ENCODE assay signal across 31 cellular contexts in genomic region chr22:30731658-30732057, GRCh38.
"Had no signal": no experiment of that assay in that cellular context is flagged by ENCODE, and none has a peak within 500 bp of the region (broad histone marks: within the 10 kb centered on the region; RNA-seq: fewer than 3 reads in every experiment).

No MANE protein-coding gene starts in this region.

- H3K9me3 Mint-ChIP-seq: activated CD4-positive, alpha-beta memory T cell treated with anti-CD3 and anti-CD28 coated beads for 36 hours; activated CD4-positive, alpha-beta T cell treated with anti-CD3 and anti-CD28 coated beads, Interleukin-2, amount 10 ng/mL, durations not matched to agents 7 days and 5 days; activated naive CD4-positive, alpha-beta T cell treated with anti-CD3 and anti-CD28 coated beads, Interleukin-2, amount 50 U/mL, for 72 hours; activated naive CD8-positive, alpha-beta T cell treated with anti-CD3 and anti-CD28 coated beads, Interleukin-2, amount 50 U/mL, for 24 hours; activated T-cell treated with anti-CD3 and anti-CD28 coated beads, Interleukin-2, amount 50 U/mL, for 4 hours; activated T-helper 17 cell treated with anti-CD3 and anti-CD28 coated beads, Interleukin-2, amount 50 U/mL, for 72 hours; T-cell had no signal

- H3K27me3 ChIP-seq: ascending aorta, body of pancreas had no signal

- ATAC-seq: activated naive CD4-positive, alpha-beta T cell treated with anti-CD3 and anti-CD28 coated beads, Interleukin-2, amount 50 U/mL, for 72 hours; activated naive CD8-positive, alpha-beta T cell treated with anti-CD3 and anti-CD28 coated beads, Interleukin-2, amount 50 U/mL, for 24 hours; activated T-cell treated with anti-CD3 and anti-CD28 coated beads, Interleukin-2, amount 50 U/mL, for 4 hours; activated T-helper 17 cell treated with anti-CD3 and anti-CD28 coated beads, Interleukin-2, amount 50 U/mL, for 72 hours; body of pancreas; Panc1; Right ventricle myocardium inferior; T-cell had no signal

- H3K27ac Mint-ChIP-seq: activated CD4-positive, alpha-beta memory T cell treated with anti-CD3 and anti-CD28 coated beads for 36 hours; activated CD4-positive, alpha-beta T cell treated with anti-CD3 and anti-CD28 coated beads, Interleukin-2, amount 10 ng/mL, durations not matched to agents 7 days and 5 days; activated naive CD8-positive, alpha-beta T cell treated with anti-CD3 and anti-CD28 coated beads, Interleukin-2, amount 50 U/mL, for 24 hours; activated T-helper 17 cell treated with anti-CD3 and anti-CD28 coated beads, Interleukin-2, amount 50 U/mL, for 72 hours; T-cell had no signal

- H3K4me3 Mint-ChIP-seq: activated CD4-positive, alpha-beta memory T cell treated with anti-CD3 and anti-CD28 coated beads for 36 hours; activated CD4-positive, alpha-beta T cell treated with anti-CD3 and anti-CD28 coated beads, Interleukin-2, amount 10 ng/mL, durations not matched to agents 7 days and 5 days; activated naive CD8-positive, alpha-beta T cell treated with anti-CD3 and anti-CD28 coated beads, Interleukin-2, amount 50 U/mL, for 24 hours; activated T-cell treated with anti-CD3 and anti-CD28 coated beads, Interleukin-2, amount 50 U/mL, for 4 hours; activated T-helper 17 cell treated with anti-CD3 and anti-CD28 coated beads, Interleukin-2, amount 50 U/mL, for 72 hours; T-cell had no signal

- H3K4me1 Mint-ChIP-seq: activated CD4-positive, alpha-beta T cell treated with anti-CD3 and anti-CD28 coated beads, Interleukin-2, amount 10 ng/mL, durations not matched to agents 7 days and 5 days; activated naive CD8-positive, alpha-beta T cell treated with anti-CD3 and anti-CD28 coated beads, Interleukin-2, amount 50 U/mL, for 24 hours; activated T-helper 17 cell treated with anti-CD3 and anti-CD28 coated beads, Interleukin-2, amount 50 U/mL, for 72 hours; T-cell had no signal

- H3K27me3 Mint-ChIP-seq: activated CD4-positive, alpha-beta memory T cell treated with anti-CD3 and anti-CD28 coated beads for 36 hours; activated CD4-positive, alpha-beta T cell treated with anti-CD3 and anti-CD28 coated beads, Interleukin-2, amount 10 ng/mL, durations not matched to agents 7 days and 5 days; activated T-helper 17 cell treated with anti-CD3 and anti-CD28 coated beads, Interleukin-2, amount 50 U/mL, for 72 hours had no signal

- DNase-seq: activated CD4-positive, alpha-beta memory T cell treated with anti-CD3 and anti-CD28 coated beads for 36 hours; activated CD4-positive, alpha-beta T cell treated with anti-CD3 and anti-CD28 coated beads, Interleukin-2, amount 10 ng/mL, durations not matched to agents 7 days and 5 days; activated CD4-positive, CD25-positive, alpha-beta regulatory T cell; activated CD8-positive, alpha-beta memory T cell treated with anti-CD3 and anti-CD28 coated beads for 24 hours; activated naive CD8-positive, alpha-beta T cell treated with anti-CD3 and anti-CD28 coated beads, Interleukin-2, amount 50 U/mL, for 24 hours; activated T-cell treated with anti-CD3 and anti-CD28 coated beads, Interleukin-2, amount 50 U/mL, for 4 hours; amniotic stem cell; body of pancreas; central memory CD4-positive, alpha-beta T cell; Kasumi-1; KBM-7; NCI-H1092 treated with DMSO at 0.1 percent for 48 hours; NCI-H1436; NCI-H1694 treated with DMSO at 0.1 percent for 48 hours; NCI-H2081; NCI-H510A treated with DMSO at 0.1 percent for 48 hours; NCI-H69; NK-92 treated with Interleukin-12 subunit alpha and Interleukin-12 subunit beta, amount 100 ng/mL, for 24 hours; OCI-M1; RPMI8226; T-cell; T-helper 2 cell; T1000 had no signal

- H3K4me3 ChIP-seq: ascending aorta, body of pancreas, SK-N-MC had no signal

- H3K27ac ChIP-seq: ascending aorta, body of pancreas, SK-N-MC, VCaP had no signal

- H3K36me3 Mint-ChIP-seq: activated CD4-positive, alpha-beta memory T cell treated with anti-CD3 and anti-CD28 coated beads for 36 hours; activated naive CD4-positive, alpha-beta T cell treated with anti-CD3 and anti-CD28 coated beads, Interleukin-2, amount 50 U/mL, for 72 hours; T-cell had no signal

- H3K36me3 ChIP-seq: ascending aorta had no signal

- H3K4me1 ChIP-seq: ascending aorta, body of pancreas had no signal

- H3K9me3 ChIP-seq: ascending aorta, body of pancreas had no signal

- FAIRE-seq: TTC549 had no signal
